In genomic region chr5:16025681-16026080, GRCh38 we compare ENCODE assay signal across 23 cellular contexts.
"Had no signal": no experiment of that assay in that cellular context is flagged by ENCODE, and none has a peak within 500 bp of the region (broad histone marks: within the 10 kb centered on the region; RNA-seq: fewer than 3 reads in every experiment).

No MANE protein-coding gene starts in this region.

- ATAC-seq: activated CD8-positive, alpha-beta memory T cell treated with anti-CD3 and anti-CD28 coated beads, Interleukin-2, amount 10 ng/mL, durations not matched to agents 7 days and 5 days; activated CD8-positive, alpha-beta T cell treated with anti-CD3 and anti-CD28 coated beads for 36 hours; gastroesophageal sphincter; left cardiac atrium; right cardiac atrium had no signal

- DNase-seq: activated CD4-positive, alpha-beta T cell treated with anti-CD3 and anti-CD28 coated beads, Interleukin-2, amount 10 ng/mL, durations not matched to agents 7 days and 5 days; activated CD4-positive, CD25-positive, alpha-beta regulatory T cell treated with anti-CD3 and anti-CD28 coated beads, Interleukin-2, amount 50 U/mL, for 72 hours; activated CD8-positive, alpha-beta memory T cell treated with anti-CD3 and anti-CD28 coated beads, Interleukin-2, amount 10 ng/mL, durations not matched to agents 7 days and 5 days; activated CD8-positive, alpha-beta T cell treated with anti-CD3 and anti-CD28 coated beads for 36 hours; activated gamma-delta T cell treated with Interleukin-2 at 50 U/mL for 16 hours; activated T-cell treated with anti-CD3 and anti-CD28 coated beads for 4 hours; brain microvascular endothelial cell; central memory CD4-positive, alpha-beta T cell; dermis blood vessel endothelial cell; effector memory CD4-positive, alpha-beta T cell; head of caudate nucleus; hypothalamus; left cardiac atrium; naive B cell; nucleus accumbens; right cardiac atrium; stimulated activated CD4-positive, alpha-beta T cell treated with anti-CD3 and anti-CD28 coated beads, Interleukin-1b, Interleukin-23, amount 100 ng/mL, for 48 hours; substantia nigra; thyroid gland; WERI-Rb-1 had no signal

- FAIRE-seq: islet of Langerhans had no signal

- H3K4me3 ChIP-seq: ascending aorta, gastroesophageal sphincter, thyroid gland had no signal
